ENCODE assay signal across 18 cellular contexts in genomic region chr3:42187936-42188335, GRCh38.
"Had no signal": no experiment of that assay in that cellular context is flagged by ENCODE, and none has a peak within 500 bp of the region (broad histone marks: within the 10 kb centered on the region; RNA-seq: fewer than 3 reads in every experiment).

No MANE protein-coding gene starts in this region.

- H3K4me1 ChIP-seq: parathyroid adenoma had no signal

- H3K4me3 Mint-ChIP-seq: immature natural killer cell; natural killer cell treated with Interleukin-12 subunit alpha and Interleukin-12 subunit beta and Interleukin-15 and Interleukin-18, amount 100 ng/mL, for 72 hours; T-helper 17 cell had no signal

- DNase-seq: activated CD4-positive, alpha-beta T cell treated with anti-CD3 and anti-CD28 coated beads, Interleukin-2, amount 50 U/mL, for 1 hour; activated CD4-positive, CD25-positive, alpha-beta regulatory T cell treated with anti-CD3 and anti-CD28 coated beads, Interleukin-2, amount 50 U/mL, for 72 hours; activated CD8-positive, alpha-beta memory T cell treated with anti-CD3 and anti-CD28 coated beads for 24 hours; activated CD8-positive, alpha-beta memory T cell treated with anti-CD3 and anti-CD28 coated beads, Interleukin-2, amount 50 U/mL, for 48 hours; activated gamma-delta T cell treated with Interleukin-2 at 50 U/mL for 16 hours; activated T-cell treated with anti-CD3 and anti-CD28 coated beads, Interleukin-2, amount 50 U/mL, for 48 hours; aorta; brain microvascular endothelial cell; immature natural killer cell; stimulated activated CD4-positive, alpha-beta T cell treated with anti-CD3 and anti-CD28 coated beads, Interleukin-2, amount 100 ng/mL, for 24 hours; stimulated activated naive CD8-positive, alpha-beta T cell treated with anti-CD3 and anti-CD28 coated beads, Interleukin-15, Interleukin-2, amounts not matched to agents 100 U/mL and 50 U/mL, for 24 hours; T-helper 17 cell; trophoblast cell had no signal

- H3K36me3 Mint-ChIP-seq: natural killer cell treated with Interleukin-12 subunit alpha and Interleukin-12 subunit beta and Interleukin-15 and Interleukin-18, amount 100 ng/mL, for 72 hours had no signal

- H3K27me3 ChIP-seq: brain microvascular endothelial cell, suprapubic skin had no signal

- H3K4me3 ChIP-seq: coronary artery, suprapubic skin had no signal

- H3K27ac Mint-ChIP-seq: immature natural killer cell; natural killer cell treated with Interleukin-12 subunit alpha and Interleukin-12 subunit beta and Interleukin-15 and Interleukin-18, amount 100 ng/mL, for 72 hours; T-helper 17 cell had no signal

- H3K27ac ChIP-seq: brain microvascular endothelial cell, coronary artery, parathyroid adenoma, suprapubic skin, VCaP had no signal

- H3K27me3 Mint-ChIP-seq: natural killer cell treated with Interleukin-12 subunit alpha and Interleukin-12 subunit beta and Interleukin-15 and Interleukin-18, amount 100 ng/mL, for 72 hours; T-helper 17 cell had no signal

- ATAC-seq: natural killer cell treated with Interleukin-12 subunit alpha and Interleukin-12 subunit beta and Interleukin-15 and Interleukin-18, amount 100 ng/mL, for 72 hours; stimulated activated naive CD8-positive, alpha-beta T cell treated with anti-CD3 and anti-CD28 coated beads, Interleukin-15, Interleukin-2, amounts not matched to agents 100 U/mL and 50 U/mL, for 24 hours; T-helper 17 cell had no signal

- H3K9me3 ChIP-seq: suprapubic skin had no signal

- H3K9me3 Mint-ChIP-seq: immature natural killer cell; natural killer cell treated with Interleukin-12 subunit alpha and Interleukin-12 subunit beta and Interleukin-15 and Interleukin-18, amount 100 ng/mL, for 72 hours had no signal
